9 cellular contexts compared by ENCODE assay signal in genomic region chr2:170005702-170006101, GRCh38.
DNase-seq lines count a peak whose midpoint lies in the region; ATAC-seq and TF ChIP-seq lines count a peak whose summit lies in the region.
"Had no signal": no experiment of that assay in that cellular context is flagged by ENCODE, and none has a peak within 500 bp of the region (broad histone marks: within the 10 kb centered on the region; RNA-seq: fewer than 3 reads in every experiment).

No MANE protein-coding gene starts in this region.

- no peak overlapping the region for H3K4me3 ChIP-seq in H7 (ENCODE audit: insufficient read depth, low read depth, low read length)
- no peak overlapping the region for H3K4me3 ChIP-seq in Loucy (ENCODE audit: low read length, poor library complexity, severe bottlenecking)
- H3K4me3 ChIP-seq: spleen had no signal

- no peak overlapping the region for H3K9ac ChIP-seq in Loucy (ENCODE audit: low read depth, low read length, poor library complexity, severe bottlenecking)

- no peaks in the 10 kb centered on the region for H4K20me1 ChIP-seq in Loucy (ENCODE audit: insufficient read depth, low read length, poor library complexity, severe bottlenecking)

- no peaks in the 10 kb centered on the region for H3K9me2 ChIP-seq in Loucy (replicated peaks; ENCODE audit: low read depth, low read length)

- H3K4me1 ChIP-seq in Loucy (ENCODE audit: insufficient read depth, low read length, poor library complexity, severe bottlenecking) = peaks cover 10% of the 10 kb centered on the region
- H3K4me1 ChIP-seq: spleen had no signal

- peak; percentile 35 for TF ChIP-seq CTCF in Loucy (conservative IDR thresholded peaks at IDR 0.05; ENCODE audit: low read length)
- no peak for TF ChIP-seq CTCF in GM10248 (IDR thresholded peaks at IDR 0.05; ENCODE audit: control extremely low read depth, extremely low read depth, low read depth, missing control alignments)

- no peak for ATAC-seq in activated CD8-positive, alpha-beta memory T cell treated with anti-CD3 and anti-CD28 coated beads, Interleukin-2, amount 10 ng/mL, durations not matched to agents 7 days and 5 days
- ATAC-seq: activated naive CD4-positive, alpha-beta T cell treated with anti-CD3 and anti-CD28 coated beads, Interleukin-2, amount 50 U/mL, for 72 hours had no signal

- POLR2A ChIA-PET in GM10248 (lab: Yijun Ruan, JAX) = no interaction called here

- H3K36me3 ChIP-seq in H7 (replicated peaks; ENCODE audit: control insufficient read depth, insufficient read depth, low read length) (no peaks in the 10 kb centered on the region), Loucy (ENCODE audit: insufficient read depth, low read length) (peaks cover 20% of the 10 kb centered on the region; the same call in 1 of the 2 replicates)

- H3K4me1 Mint-ChIP-seq in activated CD8-positive, alpha-beta memory T cell treated with anti-CD3 and anti-CD28 coated beads, Interleukin-2, amount 10 ng/mL, durations not matched to agents 7 days and 5 days = peaks cover 5% of the 10 kb centered on the region

- no peak overlapping the region for H3K4me3 Mint-ChIP-seq in activated CD8-positive, alpha-beta memory T cell treated with anti-CD3 and anti-CD28 coated beads, Interleukin-2, amount 10 ng/mL, durations not matched to agents 7 days and 5 days

- no peak overlapping the region for H2AFZ ChIP-seq in Loucy (ENCODE audit: low read length)

- no peaks in the 10 kb centered on the region for H3K9me3 Mint-ChIP-seq in activated CD8-positive, alpha-beta memory T cell treated with anti-CD3 and anti-CD28 coated beads, Interleukin-2, amount 10 ng/mL, durations not matched to agents 7 days and 5 days (ENCODE audit: low read depth)
- H3K9me3 Mint-ChIP-seq: activated naive CD4-positive, alpha-beta T cell treated with anti-CD3 and anti-CD28 coated beads, Interleukin-2, amount 50 U/mL, for 72 hours had no signal

- H3K9me3 ChIP-seq in Loucy (ENCODE audit: insufficient read depth, low read depth, low read length) = no peaks in the 10 kb centered on the region
- H3K9me3 ChIP-seq: spleen had no signal

- peaks cover 16% of the 10 kb centered on the region for H3K36me3 Mint-ChIP-seq in activated CD8-positive, alpha-beta memory T cell treated with anti-CD3 and anti-CD28 coated beads, Interleukin-2, amount 10 ng/mL, durations not matched to agents 7 days and 5 days

- no peaks in the 10 kb centered on the region for H3F3A ChIP-seq in Loucy (ENCODE audit: low read depth)

- H3K79me2 ChIP-seq in Loucy (ENCODE audit: insufficient read depth, low read length) = no peaks in the 10 kb centered on the region

- no peak overlapping the region for H3K27ac Mint-ChIP-seq in activated CD8-positive, alpha-beta memory T cell treated with anti-CD3 and anti-CD28 coated beads, Interleukin-2, amount 10 ng/mL, durations not matched to agents 7 days and 5 days
- H3K27ac Mint-ChIP-seq: activated naive CD4-positive, alpha-beta T cell treated with anti-CD3 and anti-CD28 coated beads, Interleukin-2, amount 50 U/mL, for 72 hours had no signal

- peak; percentile 70 for DNase-seq in H7
- peak; percentile 18 for DNase-seq in amniotic epithelial cell (ENCODE audit: low read depth)
- peak; percentile 75 for DNase-seq in iPS-NIHi7 (ENCODE audit: extremely low spot score)
- no peak for DNase-seq in GM03348 (ENCODE audit: low spot score)
- no peak for DNase-seq in activated CD8-positive, alpha-beta memory T cell treated with anti-CD3 and anti-CD28 coated beads, Interleukin-2, amount 10 ng/mL, durations not matched to agents 7 days and 5 days
- DNase-seq in GM10248 (ENCODE audit: extremely low spot score) = no peak
- DNase-seq: spleen had no signal

- no peaks in the 10 kb centered on the region for H3K27me3 Mint-ChIP-seq in activated CD8-positive, alpha-beta memory T cell treated with anti-CD3 and anti-CD28 coated beads, Interleukin-2, amount 10 ng/mL, durations not matched to agents 7 days and 5 days

- CTCF ChIA-PET in activated CD8-positive, alpha-beta memory T cell treated with anti-CD3 and anti-CD28 coated beads, Interleukin-2, amount 10 ng/mL, durations not matched to agents 7 days and 5 days (lab: Charles Lee) = no interaction called here
- CTCF ChIA-PET in GM10248 (lab: Yijun Ruan, JAX) = no interaction called here

- H3K27me3 ChIP-seq in H7 (ENCODE audit: control insufficient read depth, insufficient read depth, low read length) = no peaks in the 10 kb centered on the region
- H3K27me3 ChIP-seq in Loucy (ENCODE audit: insufficient read depth, low read length, poor library complexity, severe bottlenecking) = no peaks in the 10 kb centered on the region
- H3K27me3 ChIP-seq: spleen had no signal

- no peak overlapping the region for H3K4me2 ChIP-seq in Loucy (ENCODE audit: low read depth, low read length, poor library complexity, severe bottlenecking)

Comparison
In these comparisons a context has a peak if more than half of its experiments do, and no peak if none do; other contexts are left out.
1. DNase-seq: peak in H7 (single experiment), amniotic epithelial cell (single experiment) and iPS-NIHi7 (single experiment); none in GM03348 (single experiment), activated CD8-positive, alpha-beta memory T cell treated with anti-CD3 and anti-CD28 coated beads, Interleukin-2, amount 10 ng/mL, durations not matched to agents 7 days and 5 days (single experiment) and GM10248 (single experiment).